Comparison of ENCODE assay signal across 8 cellular contexts in genomic region chr3:138686771-138687221, GRCh38.
DNase-seq lines count a peak whose midpoint lies in the region; ATAC-seq and TF ChIP-seq lines count a peak whose summit lies in the region.

No MANE protein-coding gene starts in this region.

- peaks cover 6% of the 10 kb centered on the region for H3K36me3 Mint-ChIP-seq in activated T-helper 1 cell treated with anti-CD3 and anti-CD28 coated beads, Interleukin-12 subunit alpha, Interleukin-12 subunit beta, Interleukin-2, Interleukin-4 antibody, amounts not matched to agents 30 ng/mL and 10 ng/mL and 1 ng/mL, durations not matched to agents 14 hours and 24 hours and 36 hours (ENCODE audit: low read depth)
- peaks cover 7% of the 10 kb centered on the region for H3K36me3 Mint-ChIP-seq in nephron (ENCODE audit: low read depth)

- no peak overlapping the region for H3K27ac ChIP-seq in esophagus squamous epithelium

- no peak overlapping the region for H3K4me3 ChIP-seq in esophagus squamous epithelium

- TF ChIP-seq POLR2A in esophagus squamous epithelium (IDR thresholded peaks at IDR 0.05): no peak

- ATAC-seq in GM19438 (IDR thresholded peaks at IDR 0.05; ENCODE audit: low read depth, unreplicated experiment) (peak; percentile 98), HG03432 (IDR thresholded peaks at IDR 0.05; ENCODE audit: unreplicated experiment) (peak; percentile 98)

- H3K27me3 Mint-ChIP-seq in activated T-helper 1 cell treated with anti-CD3 and anti-CD28 coated beads, Interleukin-12 subunit alpha, Interleukin-12 subunit beta, Interleukin-2, Interleukin-4 antibody, amounts not matched to agents 30 ng/mL and 10 ng/mL and 1 ng/mL, durations not matched to agents 14 hours and 24 hours and 36 hours (ENCODE audit: insufficient read depth): no peaks in the 10 kb centered on the region
- H3K27me3 Mint-ChIP-seq in nephron (ENCODE audit: low read depth): no peaks in the 10 kb centered on the region

- H3K27me3 ChIP-seq in esophagus squamous epithelium: no peaks in the 10 kb centered on the region

- H3K36me3 ChIP-seq in esophagus squamous epithelium: peaks cover 0 to 77% (median 3%) of the 10 kb centered on the region in 3 donors

- H3K27ac Mint-ChIP-seq in activated T-helper 1 cell treated with anti-CD3 and anti-CD28 coated beads, Interleukin-12 subunit alpha, Interleukin-12 subunit beta, Interleukin-2, Interleukin-4 antibody, amounts not matched to agents 30 ng/mL and 10 ng/mL and 1 ng/mL, durations not matched to agents 14 hours and 24 hours and 36 hours: peak overlapping the region; percentile 56
- H3K27ac Mint-ChIP-seq in nephron: peak overlapping the region in 2 of 3 experiments; percentile 31 to 53

- no peaks in the 10 kb centered on the region for H3K4me1 ChIP-seq in esophagus squamous epithelium

- intact Hi-C loops in activated T-helper 1 cell treated with anti-CD3 and anti-CD28 coated beads, Interleukin-12 subunit alpha, Interleukin-12 subunit beta, Interleukin-2, Interleukin-4 antibody, amounts not matched to agents 30 ng/mL and 10 ng/mL and 1 ng/mL, durations not matched to agents 14 hours and 24 hours and 36 hours (cut with micrococcal nuclease): loop anchor here (2.0 to 5.0 kb wide), 2 partner anchors 146 to 499 kb away; partner anchors contain the start of gene ARMC8
- intact Hi-C loops in esophagus squamous epithelium (cut with DNase I): no loop called here

- DNase-seq in EL (peak; percentile 69), SK-N-DZ (ENCODE audit: low spot score) (no peak), CD1c-positive myeloid dendritic cell (ENCODE audit: extremely low spot score) (no peak), esophagus squamous epithelium (lab: John Stamatoyannopoulos, UW) (no peak)
- DNase-seq in activated T-helper 1 cell treated with anti-CD3 and anti-CD28 coated beads, Interleukin-12 subunit alpha, Interleukin-12 subunit beta, Interleukin-2, Interleukin-4 antibody, amounts not matched to agents 30 ng/mL and 10 ng/mL and 1 ng/mL, durations not matched to agents 14 hours and 24 hours and 36 hours (ENCODE audit: low spot score): no peak

- H3K4me1 Mint-ChIP-seq in activated T-helper 1 cell treated with anti-CD3 and anti-CD28 coated beads, Interleukin-12 subunit alpha, Interleukin-12 subunit beta, Interleukin-2, Interleukin-4 antibody, amounts not matched to agents 30 ng/mL and 10 ng/mL and 1 ng/mL, durations not matched to agents 14 hours and 24 hours and 36 hours (ENCODE audit: low read depth): peaks cover 12% of the 10 kb centered on the region
- no peaks in the 10 kb centered on the region for H3K4me1 Mint-ChIP-seq in nephron

- H3K4me3 Mint-ChIP-seq in activated T-helper 1 cell treated with anti-CD3 and anti-CD28 coated beads, Interleukin-12 subunit alpha, Interleukin-12 subunit beta, Interleukin-2, Interleukin-4 antibody, amounts not matched to agents 30 ng/mL and 10 ng/mL and 1 ng/mL, durations not matched to agents 14 hours and 24 hours and 36 hours: no peak overlapping the region
- no peak overlapping the region for H3K4me3 Mint-ChIP-seq in nephron

- no peaks in the 10 kb centered on the region for H3K9me3 ChIP-seq in esophagus squamous epithelium

- TF ChIP-seq CTCF in nephron (IDR thresholded peaks at IDR 0.05; ENCODE audit: unreplicated experiment in 3 of 3) (no peak), esophagus squamous epithelium (IDR thresholded peaks at IDR 0.05) (no peak)

- H3K9me3 Mint-ChIP-seq in activated T-helper 1 cell treated with anti-CD3 and anti-CD28 coated beads, Interleukin-12 subunit alpha, Interleukin-12 subunit beta, Interleukin-2, Interleukin-4 antibody, amounts not matched to agents 30 ng/mL and 10 ng/mL and 1 ng/mL, durations not matched to agents 14 hours and 24 hours and 36 hours: no peaks in the 10 kb centered on the region
- no peaks in the 10 kb centered on the region for H3K9me3 Mint-ChIP-seq in nephron
